ENCODE assay signal across 9 cellular contexts in genomic region chr3:54830658-54831057, GRCh38.
DNase-seq lines count a peak whose midpoint lies in the region; ATAC-seq, FAIRE-seq and TF ChIP-seq lines count a peak whose summit lies in the region.
"Had no signal": no experiment of that assay in that cellular context is flagged by ENCODE, and none has a peak within 500 bp of the region (broad histone marks: within the 10 kb centered on the region; RNA-seq: fewer than 3 reads in every experiment).

No MANE protein-coding gene starts in this region.

- H3K4me1 Mint-ChIP-seq in CD8-positive, alpha-beta T cell (ENCODE audit: low read depth) = no peaks in the 10 kb centered on the region
- H3K4me1 Mint-ChIP-seq in GM23338 = peaks cover 2% of the 10 kb centered on the region; the same call in 1 of the 3 replicates

- H3K9me3 ChIP-seq in CD8-positive, alpha-beta T cell (ENCODE audit: low read length) = no peaks in the 10 kb centered on the region
- H3K9me3 ChIP-seq in kidney (ENCODE audit: control insufficient read depth in 1 of 2, low read length in 2 of 2) (peaks cover 0 to 10% of the 10 kb centered on the region in 2 donors), tibial nerve (peaks cover 0 to 17% (median 1%) of the 10 kb centered on the region in 4 donors)

- H3K4me3 Mint-ChIP-seq in CD8-positive, alpha-beta T cell = no peak overlapping the region
- no peak overlapping the region for H3K4me3 Mint-ChIP-seq in GM23338

- H3K4me2 ChIP-seq in GM23338 = no peak overlapping the region

- POLR2A ChIA-PET in CD8-positive, alpha-beta T cell (lab: Charles Lee) = no interaction called here

- H3K27ac Mint-ChIP-seq in CD8-positive, alpha-beta T cell = no peak overlapping the region
- no peak overlapping the region for H3K27ac Mint-ChIP-seq in GM23338

- TF ChIP-seq POLR2A in tibial nerve (IDR thresholded peaks at IDR 0.05) = no peak

- TF ChIP-seq EP300 in tibial nerve (IDR thresholded peaks at IDR 0.05) = no peak

- no peaks in the 10 kb centered on the region for H3K79me2 ChIP-seq in GM23338 (replicated peaks; ENCODE audit: insufficient read depth)

- H3F3A ChIP-seq in GM23338 (replicated peaks; ENCODE audit: low read depth) = no peaks in the 10 kb centered on the region

- intact Hi-C loops in CD8-positive, alpha-beta T cell (cut with DNase I, micrococcal nuclease) = no loop called here
- intact Hi-C loops in kidney (cut with DNase I) = no loop called here

- peaks cover 8% of the 10 kb centered on the region for H3K9me3 Mint-ChIP-seq in CD8-positive, alpha-beta T cell
- peaks cover 18% of the 10 kb centered on the region for H3K9me3 Mint-ChIP-seq in GM23338

- ATAC-seq in CD8-positive, alpha-beta T cell = no peak
- ATAC-seq in GM23338 = peak; percentile 61

- H3K36me3 Mint-ChIP-seq in CD8-positive, alpha-beta T cell = no peaks in the 10 kb centered on the region
- peaks cover 11% of the 10 kb centered on the region; the same call in 2 of the 3 replicates for H3K36me3 Mint-ChIP-seq in GM23338 (ENCODE audit: low read depth)

- no peaks in the 10 kb centered on the region for H3K27me3 ChIP-seq in CD8-positive, alpha-beta T cell (ENCODE audit: insufficient read depth, low read length)
- H3K27me3 ChIP-seq in GM23338 (ENCODE audit: insufficient read depth) = no peaks in the 10 kb centered on the region
- no peaks in the 10 kb centered on the region for H3K27me3 ChIP-seq in tibial nerve

- no peak overlapping the region for H3K27ac ChIP-seq in CD8-positive, alpha-beta T cell (ENCODE audit: low read depth, low read length)
- H3K27ac ChIP-seq in GM23338 (ENCODE audit: low read depth) (no peak overlapping the region), kidney (ENCODE audit: low read depth in 2 of 2, low read length in 2 of 2) (no peak overlapping the region), tibial nerve (no peak overlapping the region)

- no peaks in the 10 kb centered on the region for H3K36me3 ChIP-seq in CD8-positive, alpha-beta T cell (ENCODE audit: insufficient read depth, low read length)
- H3K36me3 ChIP-seq in GM23338 (ENCODE audit: insufficient read depth) = 0 out of 2 replicates have a peak, but pooled peaks cover 3% of the 10 kb centered on the region
- no peaks in the 10 kb centered on the region for H3K36me3 ChIP-seq in kidney (ENCODE audit: control insufficient read depth in 1 of 2, insufficient read depth in 2 of 2, low read length in 2 of 2)
- H3K36me3 ChIP-seq in tibial nerve = no peaks in the 10 kb centered on the region

- WGBS in tibial nerve, 2 donors = 76 to 80% methylated on average over 8 of the region's 8 CpGs

- CTCF ChIA-PET in CD8-positive, alpha-beta T cell (lab: Charles Lee) = interaction anchor here (0.6 to 1.6 kb wide), 3 partner anchors 9 to 22 kb away, joined by 3 to 4 read pairs (median 3); no protein-coding TSS in a partner anchor

- DNase-seq in CD8-positive, alpha-beta T cell = no peak
- DNase-seq in GM23338 (ENCODE audit: low spot score) (peak; percentile 82), SKM-1 (lab: John Stamatoyannopoulos, UW; ENCODE audit: unreplicated experiment) (peak; percentile 1), kidney (no peak), tibial nerve (ENCODE audit: low spot score in 2 of 2) (no peak), activated gamma-delta T cell treated with Interleukin-2 at 50 U/mL for 16 hours (no peak), KG1 (lab: John Stamatoyannopoulos, UW) (no peak), DMS114 treated with DMSO at 0.1 percent for 48 hours (lab: John Stamatoyannopoulos, UW; ENCODE audit: unreplicated experiment) (no peak)
- DNase-seq: NCI-H1048 had no signal

- H2AFZ ChIP-seq in GM23338 = no peak overlapping the region

- H3K9me2 ChIP-seq in GM23338 (ENCODE audit: insufficient read depth) = no peaks in the 10 kb centered on the region; the same call in 1 of the 2 replicates

- peak; percentile 37 for TF ChIP-seq CTCF in CD8-positive, alpha-beta T cell (IDR thresholded peaks at IDR 0.05)
- TF ChIP-seq CTCF in GM23338 (conservative IDR thresholded peaks at IDR 0.05; ENCODE audit: low read depth in 2 of 2) (peak; percentile 88 to 96), kidney (IDR thresholded peaks at IDR 0.05; ENCODE audit: borderline replicate concordance, extremely low read depth, insufficient read depth) (peak; percentile 27), tibial nerve (IDR thresholded peaks at IDR 0.05) (peak in 2 of 5 experiments; percentile 16 to 34)

- no peaks in the 10 kb centered on the region for H3K27me3 Mint-ChIP-seq in CD8-positive, alpha-beta T cell (ENCODE audit: low read depth)
- H3K27me3 Mint-ChIP-seq in GM23338 (ENCODE audit: insufficient read depth, low read depth, poor library complexity) = peaks cover 3% of the 10 kb centered on the region

- H3K9ac ChIP-seq in kidney (ENCODE audit: low read length in 2 of 2) = no peak overlapping the region

- no peaks in the 10 kb centered on the region for H4K20me1 ChIP-seq in GM23338 (replicated peaks; ENCODE audit: insufficient read depth)

- no peak overlapping the region for H3K4me3 ChIP-seq in CD8-positive, alpha-beta T cell (ENCODE audit: low read depth, low read length)
- H3K4me3 ChIP-seq in GM23338 (no peak overlapping the region), kidney (ENCODE audit: low read length in 2 of 2) (no peak overlapping the region), tibial nerve (no peak overlapping the region)

- FAIRE-seq in kidney (lab: Jason Lieb, UNC) = no peak

- no peaks in the 10 kb centered on the region for H3K4me1 ChIP-seq in CD8-positive, alpha-beta T cell (ENCODE audit: insufficient read depth, low read length)
- no peaks in the 10 kb centered on the region for H3K4me1 ChIP-seq in GM23338 (ENCODE audit: insufficient read depth)
- no peaks in the 10 kb centered on the region for H3K4me1 ChIP-seq in kidney (ENCODE audit: control insufficient read depth in 1 of 2, insufficient read depth in 1 of 2, low read depth in 1 of 2, low read length in 2 of 2)
- no peaks in the 10 kb centered on the region for H3K4me1 ChIP-seq in tibial nerve

TF ChIP-seq in GM23338, 12 proteins besides CTCF, POLR2A, EP300 and RAD21:
- TF ChIP-seq JUNB (IDR thresholded peaks at IDR 0.05; ENCODE audit: unreplicated experiment) = no peak
- no peak for TF ChIP-seq ETS1 (IDR thresholded peaks at IDR 0.05)
- TF ChIP-seq CREB1 (CRISPR knock-in tag; IDR thresholded peaks at IDR 0.05; ENCODE audit: low read depth) = no peak
- TF ChIP-seq POLR2AphosphoS5 (IDR thresholded peaks at IDR 0.05; ENCODE audit: low read depth) = no peak
- no peak for TF ChIP-seq ZNF114 (CRISPR knock-in tag; IDR thresholded peaks at IDR 0.05)

Comparison
In these comparisons a context has a peak if more than half of its experiments do, and no peak if none do; other contexts are left out.
1. DNase-seq: peak in GM23338 (single experiment) and SKM-1 (single experiment); none in CD8-positive, alpha-beta T cell (0 of 7), kidney (single experiment), tibial nerve (0 of 2), activated gamma-delta T cell treated with Interleukin-2 at 50 U/mL for 16 hours (single experiment), KG1 (single experiment) and DMS114 treated with DMSO at 0.1 percent for 48 hours (single experiment).